Comparison of ENCODE assay signal across 8 cellular contexts in the genomic region with DNA sequence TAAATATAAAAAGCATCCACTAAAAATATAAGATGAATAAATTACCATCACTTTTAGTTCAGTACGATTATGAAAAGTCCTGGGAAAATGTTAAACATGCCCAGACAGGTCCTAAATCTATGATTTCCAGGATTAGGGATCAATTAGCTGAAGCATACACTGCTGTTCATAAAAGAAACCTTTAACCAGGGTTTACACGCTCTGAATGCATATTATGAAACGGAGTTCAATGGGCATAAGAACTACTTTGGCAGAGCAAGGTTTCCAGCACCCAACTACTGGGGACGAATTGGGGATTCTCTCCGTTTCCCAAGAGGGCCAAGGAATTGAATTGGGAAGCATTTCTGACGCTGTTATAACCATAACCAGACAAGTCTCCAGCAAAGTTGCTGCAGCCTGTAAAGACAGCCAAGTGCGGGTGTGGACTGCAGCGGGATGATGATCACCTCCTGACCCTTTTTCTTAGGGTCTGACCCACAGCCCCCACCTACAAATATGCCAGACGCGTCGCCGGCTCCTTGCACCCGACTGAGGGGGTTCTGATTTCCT. TPM values are rescaled to one million over a fixed set of nuclear protein-coding genes. Genes with fewer than 3 reads are reported as not detected.
DNase-seq lines count a peak whose midpoint lies in the region; ATAC-seq and TF ChIP-seq lines count a peak whose summit lies in the region.

No MANE protein-coding gene starts in this region.

- H3K4me2 ChIP-seq in OCI-LY3 (ENCODE audit: low read length): peak overlapping the region; percentile 82
- H3K4me2 ChIP-seq in osteoblast (ENCODE audit: insufficient read depth, low read length): peak overlapping the region; percentile 79

- H4K20me1 ChIP-seq in OCI-LY3 (ENCODE audit: insufficient read depth, low read length) (peaks cover 23% of the 10 kb centered on the region), osteoblast (ENCODE audit: insufficient read depth, low read length) (peaks cover 54% of the 10 kb centered on the region)

- peaks cover 31% of the 10 kb centered on the region for H3K4me1 ChIP-seq in OCI-LY3 (ENCODE audit: low read length)
- peaks cover 14% of the 10 kb centered on the region for H3K4me1 ChIP-seq in endodermal cell (ENCODE audit: control insufficient read depth, insufficient read depth, low read length)
- peaks cover 50% of the 10 kb centered on the region for H3K4me1 ChIP-seq in osteoblast (ENCODE audit: insufficient read depth, low read length)

- H3K4me3 ChIP-seq in OCI-LY3 (ENCODE audit: low read length): peak overlapping the region; percentile 77
- H3K4me3 ChIP-seq in endodermal cell (ENCODE audit: low read length): peak overlapping the region; percentile 98
- peak overlapping the region; percentile 97 for H3K4me3 ChIP-seq in osteoblast (ENCODE audit: insufficient read depth, low read length)

- H3K36me3 ChIP-seq in OCI-LY3 (replicated peaks; ENCODE audit: low read depth, low read length) (peaks cover 16% of the 10 kb centered on the region), endodermal cell (ENCODE audit: control insufficient read depth, insufficient read depth, low read length) (no peaks in the 10 kb centered on the region), osteoblast (ENCODE audit: insufficient read depth, low read length) (peaks cover 35% of the 10 kb centered on the region)

- H3K27me3 ChIP-seq in OCI-LY3 (ENCODE audit: low read depth, low read length) (no peaks in the 10 kb centered on the region), endodermal cell (ENCODE audit: control insufficient read depth, insufficient read depth, low read length, poor library complexity, severe bottlenecking) (no peaks in the 10 kb centered on the region), osteoblast (ENCODE audit: insufficient read depth, low read length) (no peaks in the 10 kb centered on the region)

- no peaks in the 10 kb centered on the region for H3K9me3 Mint-ChIP-seq in endodermal cell

- ATAC-seq in HG03521 (IDR thresholded peaks at IDR 0.05; ENCODE audit: unreplicated experiment): no peak

- no peaks in the 10 kb centered on the region for H3K36me3 Mint-ChIP-seq in endodermal cell (ENCODE audit: low read depth)

- H3K27me3 Mint-ChIP-seq in endodermal cell (ENCODE audit: insufficient read depth): no peaks in the 10 kb centered on the region

- H2AFZ ChIP-seq in OCI-LY3 (ENCODE audit: low read depth, low read length) (no peak overlapping the region), osteoblast (ENCODE audit: low read length) (peak overlapping the region; percentile 13)

- peaks cover 45% of the 10 kb centered on the region for H3K4me1 Mint-ChIP-seq in endodermal cell

- H3K4me3 Mint-ChIP-seq in endodermal cell: peak overlapping the region; percentile 83

- H3K79me2 ChIP-seq in OCI-LY3 (ENCODE audit: low read length): peaks cover 18% of the 10 kb centered on the region
- H3K79me2 ChIP-seq in osteoblast (ENCODE audit: insufficient read depth, low read length): peaks cover 60% of the 10 kb centered on the region

- H3K27ac ChIP-seq in OCI-LY3 (ENCODE audit: low read length) (no peak overlapping the region), endodermal cell (ENCODE audit: low read depth, low read length) (no peak overlapping the region), osteoblast (ENCODE audit: low read depth, low read length) (peak overlapping the region; percentile 81)

- H3K9ac ChIP-seq in OCI-LY3 (ENCODE audit: low read length) (peak overlapping the region; percentile 77), endodermal cell (ENCODE audit: extremely low read depth, low read length, poor library complexity, severe bottlenecking) (peak overlapping the region; percentile 62)

- peak; percentile 26 for DNase-seq in ELR (ENCODE audit: low read depth)
- DNase-seq in endodermal cell: no peak
- no peak for DNase-seq in osteoblast (ENCODE audit: insufficient read length, low spot score, missing footprints)
- DNase-seq in activated CD8-positive, alpha-beta memory T cell treated with anti-CD3 and anti-CD28 coated beads, Interleukin-2, amount 50 U/mL, for 4 hours: no peak
- DNase-seq in putamen (ENCODE audit: low spot score): no peak
- DNase-seq in activated CD4-positive, alpha-beta T cell treated with anti-CD3 and anti-CD28 coated beads for 4 hours: no peak

- H3K27ac Mint-ChIP-seq in endodermal cell: peak overlapping the region; percentile 55

- H3K9me3 ChIP-seq in OCI-LY3 (ENCODE audit: insufficient read depth, low read length) (no peaks in the 10 kb centered on the region), endodermal cell (ENCODE audit: control insufficient read depth, low read length) (no peaks in the 10 kb centered on the region), osteoblast (ENCODE audit: low read depth, low read length) (no peaks in the 10 kb centered on the region)

- no peak for TF ChIP-seq CTCF in OCI-LY3 (IDR thresholded peaks at IDR 0.05; ENCODE audit: low read depth, low read length)
- TF ChIP-seq CTCF in endodermal cell (conservative IDR thresholded peaks at IDR 0.05): no peak
- no peak for TF ChIP-seq CTCF in osteoblast (IDR thresholded peaks at IDR 0.05; ENCODE audit: extremely low read depth, low read depth, low read length)

- 2 to 3% methylated on average over 6 to 13 of the region's 13 CpGs for WGBS in endodermal cell (ENCODE audit: insufficient coverage in 1 of 2, insufficient read length in 1 of 2), 2 experiments

RNA-seq across cellular contexts. Expression of a gene that starts 1.6 kb away (rescaled TPM):
- total RNA-seq in endodermal cell (10 to 100 TPM in 1 of 2 donors, 1 to 10 TPM in 1; 9.0 to 14.0 TPM), osteoblast (39.5 and 49.9 TPM in 2 replicates)
- polyA plus RNA-seq in endodermal cell (2013, experiment 1 of 2): 12.3 TPM
- polyA plus RNA-seq in endodermal cell (2013, experiment 2 of 2): 11.4 TPM
